17 cellular contexts compared by ENCODE assay signal in genomic region chr5:31027726-31028125, GRCh38.
"Had no signal": no experiment of that assay in that cellular context is flagged by ENCODE, and none has a peak within 500 bp of the region (broad histone marks: within the 10 kb centered on the region; RNA-seq: fewer than 3 reads in every experiment).

No MANE protein-coding gene starts in this region.

- ATAC-seq: activated CD8-positive, alpha-beta T cell treated with anti-CD3 and anti-CD28 coated beads for 36 hours; natural killer cell; right cardiac atrium; SK-N-SH treated with all-trans-retinoic acid at 6 μM for 48 hours; stimulated activated naive CD8-positive, alpha-beta T cell treated with anti-CD3 and anti-CD28 coated beads, Interleukin-15, amount 100 ng/mL, for 72 hours had no signal

- H3K9me3 ChIP-seq: adrenal gland, upper lobe of left lung had no signal

- H3K4me3 ChIP-seq: adrenal gland, cardiac muscle cell, dorsolateral prefrontal cortex, spleen, upper lobe of left lung had no signal

- H3K36me3 ChIP-seq: adrenal gland, cardiac muscle cell, spleen, upper lobe of left lung, WERI-Rb-1 had no signal

- H3K27ac ChIP-seq: adrenal gland, cardiac muscle cell, dorsolateral prefrontal cortex, spleen, upper lobe of left lung, WERI-Rb-1 had no signal

- H3K27me3 ChIP-seq: adrenal gland, cardiac muscle cell, dorsolateral prefrontal cortex, spleen, upper lobe of left lung had no signal

- H3K4me1 ChIP-seq: adrenal gland, spleen, upper lobe of left lung had no signal

- DNase-seq: activated CD4-positive, alpha-beta T cell treated with anti-CD3 and anti-CD28 coated beads for 48 hours; activated CD8-positive, alpha-beta T cell treated with anti-CD3 and anti-CD28 coated beads for 36 hours; activated effector memory CD4-positive, alpha-beta T cell treated with anti-CD3 and anti-CD28 coated beads, Interleukin-2, amount 50 U/mL, for 16 hours; activated T-cell treated with anti-CD3 and anti-CD28 coated beads, Interleukin-2, amount 50 U/mL, for 48 hours; adrenal gland; dorsolateral prefrontal cortex; hippocampal formation; natural killer cell; nucleus accumbens; posterior cingulate gyrus; right cardiac atrium; spleen; stimulated activated naive CD8-positive, alpha-beta T cell treated with anti-CD3 and anti-CD28 coated beads, Interleukin-15, amount 100 ng/mL, for 72 hours; upper lobe of left lung; WERI-Rb-1 had no signal
